ENCODE assay signal across 12 cellular contexts in genomic region chr15:72998681-72999466, GRCh38.
"Had no signal": no experiment of that assay in that cellular context is flagged by ENCODE, and none has a peak within 500 bp of the region (broad histone marks: within the 10 kb centered on the region; RNA-seq: fewer than 3 reads in every experiment).

No MANE protein-coding gene starts in this region.

- H3K4me1 Mint-ChIP-seq: activated naive CD8-positive, alpha-beta T cell treated with anti-CD3 and anti-CD28 coated beads, Interleukin-2, amount 10 ng/mL, durations not matched to agents 7 days and 5 days; immature natural killer cell had no signal

- H3K9me3 ChIP-seq: SJSA1, tibial nerve had no signal

- DNase-seq: activated CD4-positive, alpha-beta memory T cell treated with anti-CD3 and anti-CD28 coated beads, Interleukin-2, amount 10 ng/mL, durations not matched to agents 7 days and 5 days; activated gamma-delta T cell; activated naive CD8-positive, alpha-beta T cell treated with anti-CD3 and anti-CD28 coated beads, Interleukin-2, amount 10 ng/mL, durations not matched to agents 7 days and 5 days; activated T-cell treated with anti-CD3 and anti-CD28 coated beads, Interleukin-2, amount 50 U/mL, for 48 hours; immature natural killer cell; left cardiac atrium; T1000 had no signal

- H3K9me3 Mint-ChIP-seq: activated CD4-positive, alpha-beta memory T cell treated with anti-CD3 and anti-CD28 coated beads, Interleukin-2, amount 10 ng/mL, durations not matched to agents 7 days and 5 days; activated naive CD8-positive, alpha-beta T cell treated with anti-CD3 and anti-CD28 coated beads, Interleukin-2, amount 10 ng/mL, durations not matched to agents 7 days and 5 days; immature natural killer cell; nephron had no signal

- H3K27ac ChIP-seq: SJSA1, tibial nerve, VCaP had no signal

- H3K36me3 Mint-ChIP-seq: activated naive CD8-positive, alpha-beta T cell treated with anti-CD3 and anti-CD28 coated beads, Interleukin-2, amount 10 ng/mL, durations not matched to agents 7 days and 5 days had no signal

- H3K27ac Mint-ChIP-seq: activated CD4-positive, alpha-beta memory T cell treated with anti-CD3 and anti-CD28 coated beads, Interleukin-2, amount 10 ng/mL, durations not matched to agents 7 days and 5 days; activated naive CD8-positive, alpha-beta T cell treated with anti-CD3 and anti-CD28 coated beads, Interleukin-2, amount 10 ng/mL, durations not matched to agents 7 days and 5 days; immature natural killer cell; nephron had no signal

- H3K4me3 ChIP-seq: lung, SJSA1, tibial nerve had no signal

- H3K4me3 Mint-ChIP-seq: activated CD4-positive, alpha-beta memory T cell treated with anti-CD3 and anti-CD28 coated beads, Interleukin-2, amount 10 ng/mL, durations not matched to agents 7 days and 5 days; activated naive CD8-positive, alpha-beta T cell treated with anti-CD3 and anti-CD28 coated beads, Interleukin-2, amount 10 ng/mL, durations not matched to agents 7 days and 5 days; immature natural killer cell; nephron had no signal

- H3K36me3 ChIP-seq: SJSA1, tibial nerve had no signal

- H3K27me3 ChIP-seq: SJSA1, tibial nerve had no signal
